Comparison of ENCODE assay signal across 17 cellular contexts in genomic region chr12:22899184-22899583, GRCh38.
A peak's percentile ranks its signal among the peaks of the same experiment; 100 is the strongest.
DNase-seq lines count a peak whose midpoint lies in the region; FAIRE-seq and TF ChIP-seq lines count a peak whose summit lies in the region.
"Had no signal": no experiment of that assay in that cellular context is flagged by ENCODE, and none has a peak within 500 bp of the region (broad histone marks: within the 10 kb centered on the region; RNA-seq: fewer than 3 reads in every experiment).

No MANE protein-coding gene starts in this region.

- TF ChIP-seq CTCF in bronchial epithelial cell (IDR thresholded peaks at IDR 0.05; ENCODE audit: insufficient read depth, low read length, severe bottlenecking) = no peak

- peak; percentile 98 for DNase-seq in CMK (ENCODE audit: low read depth)
- peak; percentile 6 for DNase-seq in KBM-7
- peak; percentile 78 for DNase-seq in bronchial epithelial cell (ENCODE audit: low read depth)
- DNase-seq in islet precursor cell = peak; percentile 77
- DNase-seq in activated effector memory CD4-positive, alpha-beta T cell treated with anti-CD3 and anti-CD28 coated beads, Interleukin-2, amount 50 U/mL, for 16 hours = no peak
- no peak for DNase-seq in GF-D8 (lab: John Stamatoyannopoulos, UW)
- DNase-seq in activated CD4-positive, CD25-positive, alpha-beta regulatory T cell treated with anti-CD3 and anti-CD28 coated beads, Interleukin-2, amount 50 U/mL, for 72 hours = no peak
- DNase-seq in activated CD4-positive, alpha-beta T cell treated with anti-CD3 and anti-CD28 coated beads, Interleukin-2, amount 50 U/mL, for 1 hour = no peak
- DNase-seq: 8988T; CD4-positive, CD25-positive, alpha-beta regulatory T cell; DMS153; Karpas-422; NCI-H1417 treated with DMSO at 0.1 percent for 48 hours; NCI-H2029; NCI-H345; NCI-H524 treated with DMSO at 0.1 percent for 48 hours had no signal

- no peak overlapping the region for H3K4me3 ChIP-seq in bronchial epithelial cell (ENCODE audit: low read depth, low read length)
- H3K4me3 ChIP-seq: GM12878 had no signal

- in situ Hi-C loops in KBM-7 (cut with MboI; ENCODE audit: low pct_unique_long_range_greater_than_20kb, low sequenced_read_pairs) = no loop called here

- FAIRE-seq in bronchial epithelial cell (lab: Jason Lieb, UNC) = no peak
- FAIRE-seq: GM12878 had no signal

- H3K27me3 ChIP-seq in bronchial epithelial cell (ENCODE audit: control insufficient read depth, insufficient read depth, low read length) = no peaks in the 10 kb centered on the region

- H3K36me3 ChIP-seq in bronchial epithelial cell (ENCODE audit: control insufficient read depth, insufficient read depth, low read length) = no peaks in the 10 kb centered on the region

Comparison
In these comparisons a context has a peak if more than half of its experiments do, and no peak if none do; other contexts are left out.
1. DNase-seq: peak in CMK (single experiment), KBM-7 (single experiment), bronchial epithelial cell (single experiment) and islet precursor cell (single experiment); none in activated effector memory CD4-positive, alpha-beta T cell treated with anti-CD3 and anti-CD28 coated beads, Interleukin-2, amount 50 U/mL, for 16 hours (single experiment), GF-D8 (single experiment), activated CD4-positive, CD25-positive, alpha-beta regulatory T cell treated with anti-CD3 and anti-CD28 coated beads, Interleukin-2, amount 50 U/mL, for 72 hours (single experiment) and activated CD4-positive, alpha-beta T cell treated with anti-CD3 and anti-CD28 coated beads, Interleukin-2, amount 50 U/mL, for 1 hour (single experiment).